Comparison of ENCODE assay signal across 8 cellular contexts in the genomic region with DNA sequence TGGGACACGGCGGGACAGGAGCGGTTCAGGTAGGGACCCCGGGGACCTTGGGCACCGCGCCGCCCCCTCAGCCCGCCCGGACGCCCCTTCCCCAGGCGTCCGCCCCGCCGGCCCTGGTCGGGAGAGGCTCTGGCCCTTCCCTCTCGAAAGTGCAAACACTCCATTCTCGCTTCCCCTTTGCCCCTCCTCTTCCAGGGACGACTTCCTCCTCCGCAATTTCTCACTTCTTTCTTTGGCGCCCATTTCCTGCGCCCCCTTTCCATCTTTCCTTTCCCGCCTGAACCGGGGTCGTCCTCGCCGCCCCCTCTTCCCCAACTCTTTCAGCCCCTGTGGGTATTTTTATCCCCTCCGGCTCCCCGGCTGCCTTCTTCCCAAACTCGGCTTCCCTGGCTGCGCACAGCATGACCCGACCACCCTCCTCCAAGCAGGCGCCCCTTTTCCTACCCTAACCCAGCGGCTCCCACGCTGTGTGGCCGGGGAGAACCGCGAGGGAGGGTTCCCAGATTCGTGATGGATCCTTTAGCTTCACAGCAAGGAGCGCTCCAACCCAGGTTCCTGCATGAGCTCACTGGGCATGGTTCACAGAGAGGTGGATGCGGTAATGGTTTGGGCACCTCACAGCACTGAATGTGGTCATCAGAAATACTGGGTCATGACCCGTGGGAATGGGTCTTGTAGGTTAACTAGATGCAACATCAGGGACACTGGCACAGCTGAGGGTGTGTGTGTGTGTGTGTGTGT. TPM values are rescaled to one million over a fixed set of nuclear protein-coding genes. Genes with fewer than 3 reads are reported as not detected.
DNase-seq lines count a peak whose midpoint lies in the region; ATAC-seq, FAIRE-seq and TF ChIP-seq lines count a peak whose summit lies in the region.

No MANE protein-coding gene starts in this region.

- no peak for TF ChIP-seq CTCF in endothelial cell (IDR thresholded peaks at IDR 0.05; ENCODE audit: unreplicated experiment)

- peak overlapping the region in 1 of 2 donors; percentile 49 for H3K4me3 ChIP-seq in CD4-positive, alpha-beta memory T cell (ENCODE audit: low read length in 2 of 2)
- peak overlapping the region; percentile 73 for H3K4me3 ChIP-seq in SJCRH30
- no peak overlapping the region for H3K4me3 ChIP-seq in naive thymus-derived CD4-positive, alpha-beta T cell (ENCODE audit: low read length)

- H3K4me1 Mint-ChIP-seq in CD4-positive, alpha-beta memory T cell, result peaks cover 6 to 13% (median 10%) of the 10 kb centered on the region in 4 donors
- H3K4me1 Mint-ChIP-seq in endothelial cell (ENCODE audit: unreplicated experiment), result peaks cover 9% of the 10 kb centered on the region
- peaks cover 5 to 15% (median 11%) of the 10 kb centered on the region in 7 donors for H3K4me1 Mint-ChIP-seq in naive thymus-derived CD4-positive, alpha-beta T cell

- peaks cover 27 to 35% of the 10 kb centered on the region in 2 donors for H3K27me3 Mint-ChIP-seq in CD4-positive, alpha-beta memory T cell
- peaks cover 6% of the 10 kb centered on the region for H3K27me3 Mint-ChIP-seq in endothelial cell (ENCODE audit: unreplicated experiment)
- peaks cover 34 to 56% (median 46%) of the 10 kb centered on the region in 5 donors for H3K27me3 Mint-ChIP-seq in naive thymus-derived CD4-positive, alpha-beta T cell

- H3K27ac Mint-ChIP-seq in CD4-positive, alpha-beta memory T cell, result peak overlapping the region in 1 of 7 donors; percentile 53
- H3K27ac Mint-ChIP-seq in endothelial cell (ENCODE audit: unreplicated experiment), result no peak overlapping the region
- H3K27ac Mint-ChIP-seq in naive thymus-derived CD4-positive, alpha-beta T cell, result peak overlapping the region in 1 of 9 donors; percentile 33

- peaks cover 0 to 5% (median 0%) of the 10 kb centered on the region in 8 donors for H3K9me3 Mint-ChIP-seq in CD4-positive, alpha-beta memory T cell
- no peaks in the 10 kb centered on the region for H3K9me3 Mint-ChIP-seq in endothelial cell (ENCODE audit: unreplicated experiment)
- peaks cover 0 to 14% (median 5%) of the 10 kb centered on the region in 11 donors for H3K9me3 Mint-ChIP-seq in naive thymus-derived CD4-positive, alpha-beta T cell

- CTCF ChIA-PET in CD4-positive, alpha-beta memory T cell (lab: Charles Lee; ENCODE audit: partially characterized antibody), result interaction anchor here (1.3 kb wide), 1 partner anchor 12 kb away, joined by 3 read pairs; no protein-coding TSS in a partner anchor
- CTCF ChIA-PET in naive thymus-derived CD4-positive, alpha-beta T cell (lab: Charles Lee), result no interaction called here

- peaks cover 11% of the 10 kb centered on the region for H3K27me3 ChIP-seq in CD4-positive, alpha-beta memory T cell (ENCODE audit: insufficient read depth, low read length)
- H3K27me3 ChIP-seq in SJCRH30, result no peaks in the 10 kb centered on the region
- H3K27me3 ChIP-seq in naive thymus-derived CD4-positive, alpha-beta T cell (ENCODE audit: control insufficient read depth in 2 of 2, insufficient read depth in 2 of 2, low read length in 2 of 2), result peaks cover 0 to 15% of the 10 kb centered on the region in 2 donors

- no peaks in the 10 kb centered on the region for H3K36me3 Mint-ChIP-seq in CD4-positive, alpha-beta memory T cell
- H3K36me3 Mint-ChIP-seq in endothelial cell (ENCODE audit: low read depth, unreplicated experiment), result no peaks in the 10 kb centered on the region
- peaks cover 0 to 14% (median 7%) of the 10 kb centered on the region in 5 donors for H3K36me3 Mint-ChIP-seq in naive thymus-derived CD4-positive, alpha-beta T cell

- no peak for DNase-seq in CD4-positive, alpha-beta memory T cell
- DNase-seq in HTR-8/SVneo (ENCODE audit: insufficient read length, low spot score) (peak; percentile 69), SJCRH30 (peak; percentile 18 to 47), endothelial cell (ENCODE audit: low spot score) (peak; percentile 14), T-helper 9 cell (no peak), inferior parietal cortex (ENCODE audit: extremely low spot score) (no peak)
- DNase-seq in naive thymus-derived CD4-positive, alpha-beta T cell, result no peak

- peaks cover 13% of the 10 kb centered on the region for H3K4me1 ChIP-seq in CD4-positive, alpha-beta memory T cell (ENCODE audit: insufficient read depth, low read length)
- H3K4me1 ChIP-seq in SJCRH30, result no peaks in the 10 kb centered on the region
- peaks cover 6 to 7% of the 10 kb centered on the region in 2 donors for H3K4me1 ChIP-seq in naive thymus-derived CD4-positive, alpha-beta T cell (ENCODE audit: control insufficient read depth in 2 of 2, insufficient read depth in 2 of 2, low read length in 2 of 2)

- peak; percentile 10 for ATAC-seq in GM19351 (IDR thresholded peaks at IDR 0.05; ENCODE audit: unreplicated experiment)
- ATAC-seq in naive thymus-derived CD4-positive, alpha-beta T cell, result peak; percentile 19

- intact Hi-C loops in CD4-positive, alpha-beta memory T cell (cut with micrococcal nuclease), result no loop called here
- intact Hi-C loops in naive thymus-derived CD4-positive, alpha-beta T cell (cut with micrococcal nuclease), result loop anchor here in 1 of 2 donors (1.0 to 10.0 kb wide), 5 partner anchors 67 to 736 kb away; a partner anchor contains a TSS

- peak overlapping the region; percentile 70 to 86 (median 76) for H3K4me3 Mint-ChIP-seq in CD4-positive, alpha-beta memory T cell
- H3K4me3 Mint-ChIP-seq in endothelial cell (ENCODE audit: unreplicated experiment), result peak overlapping the region; percentile 97
- peak overlapping the region; percentile 22 to 84 (median 67) for H3K4me3 Mint-ChIP-seq in naive thymus-derived CD4-positive, alpha-beta T cell

- no peaks in the 10 kb centered on the region for H3K9me3 ChIP-seq in CD4-positive, alpha-beta memory T cell (ENCODE audit: control insufficient read depth in 1 of 2, low read length in 2 of 2)
- no peaks in the 10 kb centered on the region for H3K9me3 ChIP-seq in SJCRH30 (replicated peaks)
- H3K9me3 ChIP-seq in naive thymus-derived CD4-positive, alpha-beta T cell (ENCODE audit: control insufficient read depth in 2 of 3, low read length in 3 of 3), result no peaks in the 10 kb centered on the region

- no peak overlapping the region for H3K27ac ChIP-seq in CD4-positive, alpha-beta memory T cell (ENCODE audit: low read depth, low read length)
- peak overlapping the region; percentile 56 for H3K27ac ChIP-seq in SJCRH30
- H3K27ac ChIP-seq in naive thymus-derived CD4-positive, alpha-beta T cell (ENCODE audit: low read depth, low read length), result no peak overlapping the region

- POLR2A ChIA-PET in CD4-positive, alpha-beta memory T cell (lab: Charles Lee; ENCODE audit: partially characterized antibody), result no interaction called here
- POLR2A ChIA-PET in naive thymus-derived CD4-positive, alpha-beta T cell (lab: Charles Lee), result no interaction called here

- peak; percentile 90 for FAIRE-seq in HTR-8/SVneo (lab: Jason Lieb, UNC)

- no peaks in the 10 kb centered on the region for H3K36me3 ChIP-seq in CD4-positive, alpha-beta memory T cell (ENCODE audit: insufficient read depth, low read length)
- no peaks in the 10 kb centered on the region for H3K36me3 ChIP-seq in SJCRH30
- H3K36me3 ChIP-seq in naive thymus-derived CD4-positive, alpha-beta T cell (ENCODE audit: control insufficient read depth in 2 of 3, insufficient read depth in 3 of 3, low read length in 3 of 3), result no peaks in the 10 kb centered on the region

RNA-seq across cellular contexts. Expression of a gene that starts 0.7 kb away (rescaled TPM):
- total RNA-seq in CD4-positive, alpha-beta memory T cell, result under 1 TPM in 1 of 2 experiments, not detected in 1; 0.17 TPM
- polyA plus RNA-seq in CD4-positive, alpha-beta memory T cell, result not detected
- total RNA-seq in SJCRH30 (2014; rRNA removed; shearing (Covaris generic)), result 4.3 and 5.8 TPM in 2 replicates
- total RNA-seq in endothelial cell (ENCODE audit: unreplicated experiment), result 2.4 TPM
- 1 to 10 TPM in 1 of 5 experiments, under 1 TPM in 1, not detected in 3; 0.38 to 1.6 TPM for total RNA-seq in naive thymus-derived CD4-positive, alpha-beta T cell
- under 1 TPM in 1 of 2 donors, not detected in 1; 0.10 TPM for polyA plus RNA-seq in naive thymus-derived CD4-positive, alpha-beta T cell

Comparison
In these comparisons a context has a peak if more than half of its experiments do, and no peak if none do; other contexts are left out.
1. DNase-seq: peak in HTR-8/SVneo (single experiment), SJCRH30 (2 of 2) and endothelial cell (single experiment); none in CD4-positive, alpha-beta memory T cell (0 of 5), naive thymus-derived CD4-positive, alpha-beta T cell (0 of 9), T-helper 9 cell (single experiment) and inferior parietal cortex (single experiment).
2. Peak in every context shown above with its lines, with median percentiles within 50 percentile points of each other: H3K4me3 Mint-ChIP-seq.